8 cellular contexts compared by ENCODE assay signal in genomic region chr2:71801969-71802368, GRCh38.
DNase-seq lines count a peak whose midpoint lies in the region; ATAC-seq, FAIRE-seq and TF ChIP-seq lines count a peak whose summit lies in the region.

No MANE protein-coding gene starts in this region.

- DNase-seq in activated effector memory CD4-positive, alpha-beta T cell treated with anti-CD3 and anti-CD28 coated beads, Interleukin-2, amount 50 U/mL, for 16 hours, result peak; percentile 43
- no peak for DNase-seq in activated effector memory CD4-positive, alpha-beta T cell treated with Interleukin-2 at 50 U/mL for 16 hours
- DNase-seq in RPMI7951 (ENCODE audit: low read depth), result peak; percentile 77
- DNase-seq in fibroblast of villous mesenchyme (ENCODE audit: low read depth), result peak; percentile 53
- DNase-seq in pons (ENCODE audit: low spot score), result peak; percentile 66
- no peak for DNase-seq in NCI-H187 (lab: John Stamatoyannopoulos, UW)
- DNase-seq in GM12891 (ENCODE audit: insufficient read length, low spot score), result no peak

- no peak for TF ChIP-seq POLR2A in GM12891 (IDR thresholded peaks at IDR 0.05; ENCODE audit: low read depth, low read length)

- no peak for ATAC-seq in GM18867 (IDR thresholded peaks at IDR 0.05; ENCODE audit: unreplicated experiment)

- no peak overlapping the region for H3K4me3 ChIP-seq in fibroblast of villous mesenchyme (ENCODE audit: low read depth, low read length)

- no peak for FAIRE-seq in GM12891 (lab: Jason Lieb, UNC)

- TF ChIP-seq CTCF in fibroblast of villous mesenchyme (IDR thresholded peaks at IDR 0.05; ENCODE audit: insufficient read depth, low read depth, low read length), result peak; percentile 69

TF ChIP-seq in GM12891, 5 proteins besides CTCF, POLR2A, EP300 and RAD21:
- TF ChIP-seq PAX5 (IDR thresholded peaks at IDR 0.05; ENCODE audit: insufficient read depth, low read length, severe bottlenecking) (no peak), POLR2AphosphoS5 (IDR thresholded peaks at IDR 0.05; ENCODE audit: low read depth, low read length) (no peak), POU2F2 (IDR thresholded peaks at IDR 0.05; ENCODE audit: low read depth, low read length) (no peak)

Comparison
In these comparisons a context has a peak if more than half of its experiments do, and no peak if none do; other contexts are left out.
1. DNase-seq: peak in activated effector memory CD4-positive, alpha-beta T cell treated with anti-CD3 and anti-CD28 coated beads, Interleukin-2, amount 50 U/mL, for 16 hours (single experiment), RPMI7951 (single experiment), fibroblast of villous mesenchyme (single experiment) and pons (single experiment); none in activated effector memory CD4-positive, alpha-beta T cell treated with Interleukin-2 at 50 U/mL for 16 hours (single experiment), NCI-H187 (0 of 2) and GM12891 (single experiment).